ENCODE assay signal across 18 cellular contexts in genomic region chr4:45663495-45664148, GRCh38.
"Had no signal": no experiment of that assay in that cellular context is flagged by ENCODE, and none has a peak within 500 bp of the region (broad histone marks: within the 10 kb centered on the region; RNA-seq: fewer than 3 reads in every experiment).

No MANE protein-coding gene starts in this region.

- H3K9me3 Mint-ChIP-seq: WTC11 had no signal

- ATAC-seq: activated CD8-positive, alpha-beta memory T cell treated with anti-CD3 and anti-CD28 coated beads, Interleukin-2, amount 10 ng/mL, durations not matched to agents 7 days and 5 days; gastrocnemius medialis; naive thymus-derived CD8-positive, alpha-beta T cell; stimulated activated naive CD8-positive, alpha-beta T cell treated with anti-CD3 and anti-CD28 coated beads, Interleukin-15, Interleukin-2, amounts not matched to agents 100 U/mL and 50 U/mL, for 24 hours; WTC11 had no signal

- H3K27ac Mint-ChIP-seq: activated CD4-positive, alpha-beta memory T cell treated with anti-CD3 and anti-CD28 coated beads for 36 hours; activated CD8-positive, alpha-beta memory T cell treated with anti-CD3 and anti-CD28 coated beads, Interleukin-2, amount 10 ng/mL, durations not matched to agents 7 days and 5 days; activated naive CD8-positive, alpha-beta T cell treated with anti-CD3 and anti-CD28 coated beads for 36 hours; naive thymus-derived CD8-positive, alpha-beta T cell; T-helper 2 cell treated with Interferon-gamma antibody and Interleukin-4, amounts not matched to agents 5 μg/mL and 100 μg/mL, for 36 hours; WTC11 had no signal

- H3K4me1 ChIP-seq: gastrocnemius medialis, pancreas, uterus had no signal

- H3K36me3 ChIP-seq: gastrocnemius medialis, neutrophil, pancreas, tibial nerve, uterus had no signal

- H3K36me3 Mint-ChIP-seq: activated CD4-positive, alpha-beta memory T cell treated with anti-CD3 and anti-CD28 coated beads for 36 hours; activated CD8-positive, alpha-beta memory T cell treated with anti-CD3 and anti-CD28 coated beads, Interleukin-2, amount 10 ng/mL, durations not matched to agents 7 days and 5 days; activated naive CD8-positive, alpha-beta T cell treated with anti-CD3 and anti-CD28 coated beads for 36 hours; naive thymus-derived CD8-positive, alpha-beta T cell; WTC11 had no signal

- H3K27ac ChIP-seq: gastrocnemius medialis, neutrophil, pancreas, tibial nerve, uterus had no signal

- H3K27me3 Mint-ChIP-seq: activated CD4-positive, alpha-beta memory T cell treated with anti-CD3 and anti-CD28 coated beads for 36 hours; activated CD8-positive, alpha-beta memory T cell treated with anti-CD3 and anti-CD28 coated beads, Interleukin-2, amount 10 ng/mL, durations not matched to agents 7 days and 5 days; activated naive CD8-positive, alpha-beta T cell treated with anti-CD3 and anti-CD28 coated beads for 36 hours; central memory CD8-positive, alpha-beta T cell; naive thymus-derived CD8-positive, alpha-beta T cell had no signal

- H3K4me3 Mint-ChIP-seq: activated CD4-positive, alpha-beta memory T cell treated with anti-CD3 and anti-CD28 coated beads for 36 hours; activated CD8-positive, alpha-beta memory T cell treated with anti-CD3 and anti-CD28 coated beads, Interleukin-2, amount 10 ng/mL, durations not matched to agents 7 days and 5 days; activated naive CD8-positive, alpha-beta T cell treated with anti-CD3 and anti-CD28 coated beads for 36 hours; central memory CD8-positive, alpha-beta T cell; naive thymus-derived CD8-positive, alpha-beta T cell; T-helper 2 cell treated with Interferon-gamma antibody and Interleukin-4, amounts not matched to agents 5 μg/mL and 100 μg/mL, for 36 hours; WTC11 had no signal

- H3K27me3 ChIP-seq: gastrocnemius medialis, neutrophil, pancreas, tibial nerve, uterus had no signal

- DNase-seq: activated CD4-positive, alpha-beta memory T cell treated with anti-CD3 and anti-CD28 coated beads for 36 hours; activated CD4-positive, alpha-beta T cell treated with anti-CD3 and anti-CD28 coated beads for 4 hours; activated CD8-positive, alpha-beta memory T cell treated with anti-CD3 and anti-CD28 coated beads, Interleukin-2, amount 10 ng/mL, durations not matched to agents 7 days and 5 days; activated naive CD8-positive, alpha-beta T cell treated with anti-CD3 and anti-CD28 coated beads for 36 hours; amniotic stem cell; cortex of kidney; gastrocnemius medialis; mesendoderm; naive thymus-derived CD8-positive, alpha-beta T cell; stimulated activated CD4-positive, alpha-beta T cell treated with anti-CD3 and anti-CD28 coated beads, Interleukin-2, amount 100 ng/mL, for 24 hours; stimulated activated naive CD8-positive, alpha-beta T cell treated with anti-CD3 and anti-CD28 coated beads, Interleukin-15, Interleukin-2, amounts not matched to agents 100 U/mL and 50 U/mL, for 24 hours; uterus had no signal

- H3K4me1 Mint-ChIP-seq: activated CD8-positive, alpha-beta memory T cell treated with anti-CD3 and anti-CD28 coated beads, Interleukin-2, amount 10 ng/mL, durations not matched to agents 7 days and 5 days; activated naive CD8-positive, alpha-beta T cell treated with anti-CD3 and anti-CD28 coated beads for 36 hours; central memory CD8-positive, alpha-beta T cell; naive thymus-derived CD8-positive, alpha-beta T cell; WTC11 had no signal

- H3K9me3 ChIP-seq: gastrocnemius medialis, neutrophil, pancreas, tibial nerve, uterus had no signal

- H3K4me3 ChIP-seq: gastrocnemius medialis, pancreas, tibial nerve, uterus had no signal
